In the genomic region with DNA sequence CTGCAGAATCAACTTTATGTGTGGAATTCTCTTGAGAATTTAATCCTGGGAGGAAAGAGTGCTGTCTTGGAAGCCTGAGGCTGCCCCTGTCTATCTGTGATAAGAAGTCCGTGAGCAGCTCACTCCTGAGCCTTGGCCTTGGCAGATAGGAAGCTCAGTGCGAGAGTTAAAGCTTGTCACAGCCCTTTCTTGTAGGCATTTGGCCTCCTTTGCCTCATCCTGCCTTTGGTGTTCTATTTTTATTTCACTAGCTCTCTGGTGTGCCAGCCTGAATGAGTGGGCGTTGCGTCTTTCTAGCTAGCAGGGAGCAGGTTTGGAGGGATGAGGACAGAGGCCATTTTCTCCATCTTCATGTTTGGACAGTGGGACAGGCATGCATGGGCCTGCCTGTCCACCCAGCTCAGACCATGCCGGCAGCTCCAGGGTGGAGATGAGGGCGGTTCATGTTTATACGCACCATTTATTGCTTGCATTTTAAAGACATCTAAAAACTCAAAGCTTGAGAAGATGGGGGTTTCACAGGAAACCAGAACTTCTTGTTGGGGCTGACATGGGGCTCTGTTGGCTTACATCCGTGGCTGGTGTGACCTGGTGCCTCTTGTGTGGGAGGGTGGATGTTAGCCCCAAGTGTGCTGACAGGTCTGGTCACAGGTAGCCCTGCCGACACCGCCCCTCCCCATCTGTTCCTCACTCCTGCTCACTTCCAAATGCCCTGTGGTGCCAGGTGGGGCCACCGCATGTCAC, we compare ENCODE assay signal across 8 cellular contexts. TPM values are rescaled to one million over a fixed set of nuclear protein-coding genes. Genes with fewer than 3 reads are reported as not detected.
DNase-seq lines count a peak whose midpoint lies in the region; ATAC-seq and TF ChIP-seq lines count a peak whose summit lies in the region.

No MANE protein-coding gene starts in this region.

- H3K79me2 ChIP-seq in OCI-LY3 (ENCODE audit: low read length): no peaks in the 10 kb centered on the region

- TF ChIP-seq CTCF in OCI-LY3 (IDR thresholded peaks at IDR 0.05; ENCODE audit: low read depth, low read length) (no peak), left lung (IDR thresholded peaks at IDR 0.05) (no peak), BE2C (IDR thresholded peaks at IDR 0.05; ENCODE audit: low read depth, low read length) (no peak)

- H3K4me2 ChIP-seq in OCI-LY3 (ENCODE audit: low read length): peak overlapping the region; percentile 44

- CTCF ChIA-PET in CD8-positive, alpha-beta memory T cell (lab: Charles Lee): interaction anchor here (0.7 to 3.1 kb wide), 17 partner anchors 8 to 262 kb away, joined by 3 to 16 read pairs (median 4); partner anchors contain the start of genes IRAK2, TATDN2 and VHL

- H3K27ac Mint-ChIP-seq in CD8-positive, alpha-beta memory T cell: peak overlapping the region; percentile 98 to 99 (median 98)
- H3K27ac Mint-ChIP-seq in activated naive CD8-positive, alpha-beta T cell: peak overlapping the region; percentile 98

- peak overlapping the region; percentile 74 for H3K27ac ChIP-seq in CD8-positive, alpha-beta memory T cell (ENCODE audit: low read depth, low read length)
- H3K27ac ChIP-seq in OCI-LY3 (ENCODE audit: low read length) (peak overlapping the region; percentile 41), left lung (peak overlapping the region; percentile 33 to 91)

- H3K9ac ChIP-seq in OCI-LY3 (ENCODE audit: low read length): no peak overlapping the region; the same call in 1 of the 2 replicates

- DNase-seq in CD8-positive, alpha-beta memory T cell: peak; percentile 44 to 79 (median 73)
- DNase-seq in left lung: no peak
- DNase-seq in stimulated activated naive CD4-positive, alpha-beta T cell treated with Interleukin-2 at 50 U/mL for 16 hours (lab: John Stamatoyannopoulos, UW): peak; percentile 41
- DNase-seq in DMS79 (lab: John Stamatoyannopoulos, UW): no peak
- no peak for DNase-seq in BE2C

- H3K4me3 Mint-ChIP-seq in CD8-positive, alpha-beta memory T cell: peak overlapping the region; percentile 52 to 88 (median 84)
- H3K4me3 Mint-ChIP-seq in activated naive CD8-positive, alpha-beta T cell: peak overlapping the region; percentile 82

- peaks cover 82 to 88% (median 83%) of the 10 kb centered on the region in 3 donors for H3K4me1 Mint-ChIP-seq in CD8-positive, alpha-beta memory T cell
- peaks cover 91% of the 10 kb centered on the region for H3K4me1 Mint-ChIP-seq in activated naive CD8-positive, alpha-beta T cell (ENCODE audit: low read depth)

- H3K4me3 ChIP-seq in CD8-positive, alpha-beta memory T cell (ENCODE audit: low read length): peak overlapping the region; percentile 57
- H3K4me3 ChIP-seq in OCI-LY3 (ENCODE audit: low read length) (peak overlapping the region; percentile 0; the same call in 1 of the 2 replicates), left lung (no peak overlapping the region), BE2C (ENCODE audit: low read depth, low read length) (no peak overlapping the region)

- peaks cover 95% of the 10 kb centered on the region for H3K4me1 ChIP-seq in CD8-positive, alpha-beta memory T cell (ENCODE audit: insufficient read depth, low read length)
- H3K4me1 ChIP-seq in OCI-LY3 (ENCODE audit: low read length) (peaks cover 68% of the 10 kb centered on the region), left lung (peaks cover 39 to 98% of the 10 kb centered on the region in 2 donors), BE2C (no peaks in the 10 kb centered on the region; the same call in 1 of the 2 replicates)

- H3K27me3 Mint-ChIP-seq in CD8-positive, alpha-beta memory T cell: no peaks in the 10 kb centered on the region
- no peaks in the 10 kb centered on the region for H3K27me3 Mint-ChIP-seq in activated naive CD8-positive, alpha-beta T cell

- H3K9me3 Mint-ChIP-seq in CD8-positive, alpha-beta memory T cell: no peaks in the 10 kb centered on the region
- H3K9me3 Mint-ChIP-seq in activated naive CD8-positive, alpha-beta T cell (ENCODE audit: low read depth): no peaks in the 10 kb centered on the region

- POLR2A ChIA-PET in CD8-positive, alpha-beta memory T cell (lab: Charles Lee): interaction anchor here (0.6 to 1.9 kb wide), 11 partner anchors 8 to 1629 kb away, joined by 3 to 12 read pairs (median 4); partner anchors contain the start of genes MTMR14, TATDN2 and VHL

- no peaks in the 10 kb centered on the region for H4K20me1 ChIP-seq in OCI-LY3 (ENCODE audit: insufficient read depth, low read length)

- H3K27me3 ChIP-seq in CD8-positive, alpha-beta memory T cell (ENCODE audit: insufficient read depth, low read length, poor library complexity, severe bottlenecking): no peaks in the 10 kb centered on the region
- H3K27me3 ChIP-seq in OCI-LY3 (ENCODE audit: low read depth, low read length) (no peaks in the 10 kb centered on the region), left lung (no peaks in the 10 kb centered on the region), BE2C (no peaks in the 10 kb centered on the region)

- no peak for ATAC-seq in left lung
- ATAC-seq in HG03159 (IDR thresholded peaks at IDR 0.05; ENCODE audit: unreplicated experiment): no peak

- intact Hi-C loops in left lung (cut with DNase I): no loop called here

- peak overlapping the region; percentile 84 for H2AFZ ChIP-seq in OCI-LY3 (ENCODE audit: low read depth, low read length)

- H3K9me3 ChIP-seq in CD8-positive, alpha-beta memory T cell (ENCODE audit: low read length): no peaks in the 10 kb centered on the region
- H3K9me3 ChIP-seq in OCI-LY3 (ENCODE audit: insufficient read depth, low read length) (no peaks in the 10 kb centered on the region), left lung (no peaks in the 10 kb centered on the region), BE2C (no peaks in the 10 kb centered on the region)

- H3K36me3 ChIP-seq in CD8-positive, alpha-beta memory T cell (ENCODE audit: insufficient read depth, low read length): no peaks in the 10 kb centered on the region
- H3K36me3 ChIP-seq in OCI-LY3 (replicated peaks; ENCODE audit: low read depth, low read length): no peaks in the 10 kb centered on the region
- H3K36me3 ChIP-seq in left lung: no peaks in the 10 kb centered on the region
- H3K36me3 ChIP-seq in BE2C: no peaks in the 10 kb centered on the region

- H3K36me3 Mint-ChIP-seq in CD8-positive, alpha-beta memory T cell: no peaks in the 10 kb centered on the region
- H3K36me3 Mint-ChIP-seq in activated naive CD8-positive, alpha-beta T cell: no peaks in the 10 kb centered on the region

RNA-seq across cellular contexts. Expression of gene IRAK2, which starts 29.8 kb away (rescaled TPM):
- total RNA-seq in CD8-positive, alpha-beta memory T cell: 1 to 10 TPM; 5.0 to 5.1 TPM
- 10.3 TPM for polyA plus RNA-seq in CD8-positive, alpha-beta memory T cell
- total RNA-seq in left lung: 1 to 10 TPM; 3.3 to 8.5 TPM
- polyA plus RNA-seq in BE2C (2012; ENCODE audit: insufficient read depth, insufficient read length, low read depth): 0.37 TPM

RNA-seq across cellular contexts. Expression of gene VHL, which starts 52.9 kb away (rescaled TPM):
- 10 to 100 TPM; 38.5 to 38.6 TPM for total RNA-seq in CD8-positive, alpha-beta memory T cell
- 36.4 TPM for polyA plus RNA-seq in CD8-positive, alpha-beta memory T cell
- 10 to 100 TPM; 36.8 to 40.7 TPM for total RNA-seq in left lung
- 22.8 TPM for polyA plus RNA-seq in BE2C (2012; ENCODE audit: insufficient read depth, insufficient read length, low read depth)

RNA-seq across cellular contexts. Expression of gene TATDN2, which starts 53.8 kb away (rescaled TPM):
- total RNA-seq in CD8-positive, alpha-beta memory T cell: 10 to 100 TPM; 57.6 to 60.0 TPM
- 23.3 TPM for polyA plus RNA-seq in CD8-positive, alpha-beta memory T cell
- 10 to 100 TPM; 29.1 to 35.2 TPM for total RNA-seq in left lung
- 15.8 TPM for polyA plus RNA-seq in BE2C (2012; ENCODE audit: insufficient read depth, insufficient read length, low read depth)

Comparison
In these comparisons a context has a peak if more than half of its experiments do, and no peak if none do; other contexts are left out.
1. DNase-seq: peak in CD8-positive, alpha-beta memory T cell (5 of 5) and stimulated activated naive CD4-positive, alpha-beta T cell treated with Interleukin-2 at 50 U/mL for 16 hours (single experiment); none in left lung (0 of 2), DMS79 (single experiment) and BE2C (single experiment).
2. H3K4me3 ChIP-seq: peak in CD8-positive, alpha-beta memory T cell (single experiment) and OCI-LY3 (single experiment); none in left lung (0 of 2) and BE2C (single experiment).
3. Peak in every context shown above with its lines, with median percentiles within 50 percentile points of each other: H3K27ac ChIP-seq.